Comparison of ENCODE assay signal across 8 cellular contexts in genomic region chr16:4414187-4414909, GRCh38. TPM values are rescaled to one million over a fixed set of nuclear protein-coding genes. Genes with fewer than 3 reads are reported as not detected.
DNase-seq lines count a peak whose midpoint lies in the region; ATAC-seq and TF ChIP-seq lines count a peak whose summit lies in the region.

No MANE protein-coding gene starts in this region.

- no peaks in the 10 kb centered on the region for H3K27me3 Mint-ChIP-seq in activated naive CD8-positive, alpha-beta T cell treated with anti-CD3 and anti-CD28 coated beads, Interleukin-2, amount 10 ng/mL, durations not matched to agents 7 days and 5 days

- peak; percentile 45 for ATAC-seq in HG02588 (IDR thresholded peaks at IDR 0.05; ENCODE audit: unreplicated experiment)
- ATAC-seq in activated naive CD8-positive, alpha-beta T cell treated with anti-CD3 and anti-CD28 coated beads, Interleukin-2, amount 10 ng/mL, durations not matched to agents 7 days and 5 days (ENCODE audit: low read depth), result peak; percentile 62

- TF ChIP-seq POLR2A in Peyer's patch (IDR thresholded peaks at IDR 0.05), result no peak

- H3K4me1 Mint-ChIP-seq in activated naive CD8-positive, alpha-beta T cell treated with anti-CD3 and anti-CD28 coated beads, Interleukin-2, amount 10 ng/mL, durations not matched to agents 7 days and 5 days, result peaks cover 27% of the 10 kb centered on the region

- H3K4me3 ChIP-seq in Peyer's patch, result peak overlapping the region in 1 of 4 donors; percentile 93

- peaks cover 25% of the 10 kb centered on the region for H3K36me3 Mint-ChIP-seq in activated naive CD8-positive, alpha-beta T cell treated with anti-CD3 and anti-CD28 coated beads, Interleukin-2, amount 10 ng/mL, durations not matched to agents 7 days and 5 days

- H3K4me3 Mint-ChIP-seq in activated naive CD8-positive, alpha-beta T cell treated with anti-CD3 and anti-CD28 coated beads, Interleukin-2, amount 10 ng/mL, durations not matched to agents 7 days and 5 days, result peak overlapping the region; percentile 92

- H3K27ac ChIP-seq in Peyer's patch, result peak overlapping the region; percentile 92 to 98 (median 96)

- POLR2A ChIA-PET in activated naive CD8-positive, alpha-beta T cell treated with anti-CD3 and anti-CD28 coated beads, Interleukin-2, amount 10 ng/mL, durations not matched to agents 7 days and 5 days (lab: Charles Lee), result interaction anchor here (0.7 to 4.2 kb wide), 11 partner anchors 12 to 318 kb away, joined by 3 to 41 read pairs (median 5); partner anchors contain the start of genes DNAJA3, HMOX2 and NMRAL1

- no peaks in the 10 kb centered on the region for H3K9me3 Mint-ChIP-seq in activated naive CD8-positive, alpha-beta T cell treated with anti-CD3 and anti-CD28 coated beads, Interleukin-2, amount 10 ng/mL, durations not matched to agents 7 days and 5 days

- H3K27me3 ChIP-seq in Peyer's patch, result no peaks in the 10 kb centered on the region

- DNase-seq in GM13977 (ENCODE audit: low spot score), result peak; percentile 95
- DNase-seq in Peyer's patch, result peak in 2 of 3 donors; percentile 83 to 87
- DNase-seq in activated naive CD8-positive, alpha-beta T cell treated with anti-CD3 and anti-CD28 coated beads, Interleukin-2, amount 10 ng/mL, durations not matched to agents 7 days and 5 days, result peak; percentile 64
- peak; percentile 61 to 84 (median 76) for DNase-seq in stimulated activated CD4-positive, alpha-beta T cell treated with anti-CD3 and anti-CD28 coated beads, TNF-alpha, amount 100 ng/mL, for 24 hours (ENCODE audit: low read depth in 3 of 3)
- no peak for DNase-seq in NCI-H524 treated with DMSO at 0.1 percent for 48 hours (lab: John Stamatoyannopoulos, UW)
- no peak for DNase-seq in RKO (ENCODE audit: low spot score)
- DNase-seq in C1 segment of cervical spinal cord (lab: John Stamatoyannopoulos, UW), result no peak

- peak overlapping the region; percentile 96 for H3K27ac Mint-ChIP-seq in activated naive CD8-positive, alpha-beta T cell treated with anti-CD3 and anti-CD28 coated beads, Interleukin-2, amount 10 ng/mL, durations not matched to agents 7 days and 5 days

- H3K4me1 ChIP-seq in Peyer's patch, result peaks cover 0 to 33% (median 7%) of the 10 kb centered on the region in 4 donors

- no peaks in the 10 kb centered on the region for H3K9me3 ChIP-seq in Peyer's patch

- in situ Hi-C loops in GM13977 (cut with MboI; ENCODE audit: low pct_unique_long_range_greater_than_20kb, low sequenced_read_pairs, unreplicated experiment), result no loop called here

- peaks cover 0 to 21% (median 0%) of the 10 kb centered on the region in 3 donors for H3K36me3 ChIP-seq in Peyer's patch

- TF ChIP-seq CTCF in GM13977 (IDR thresholded peaks at IDR 0.05; ENCODE audit: extremely low read depth, insufficient read depth, missing control alignments) (no peak), Peyer's patch (IDR thresholded peaks at IDR 0.05) (no peak)

RNA-seq across cellular contexts. Expression of gene CORO7, which starts 2.0 kb away (rescaled TPM):
- 100 to 1,000 TPM in 2 of 4 donors, 10 to 100 TPM in 2; 73.4 to 219 (median 110) TPM for total RNA-seq in Peyer's patch
- 100 to 1,000 TPM; 168 to 186 TPM for total RNA-seq in activated naive CD8-positive, alpha-beta T cell treated with anti-CD3 and anti-CD28 coated beads, Interleukin-2, amount 10 ng/mL, durations not matched to agents 7 days and 5 days

RNA-seq across cellular contexts. Expression of gene DNAJA3, which starts 11.3 kb away (rescaled TPM):
- 10 to 100 TPM; 51.4 to 70.1 (median 54.0) TPM for total RNA-seq in Peyer's patch
- total RNA-seq in activated naive CD8-positive, alpha-beta T cell treated with anti-CD3 and anti-CD28 coated beads, Interleukin-2, amount 10 ng/mL, durations not matched to agents 7 days and 5 days, result 10 to 100 TPM; 52.2 to 62.2 TPM

RNA-seq across cellular contexts. Expression of gene VASN, which starts 42.7 kb away (rescaled TPM):
- 10 to 100 TPM in 2 of 4 donors, 1 to 10 TPM in 2; 2.1 to 18.2 (median 8.4) TPM for total RNA-seq in Peyer's patch
- total RNA-seq in activated naive CD8-positive, alpha-beta T cell treated with anti-CD3 and anti-CD28 coated beads, Interleukin-2, amount 10 ng/mL, durations not matched to agents 7 days and 5 days, result under 1 TPM; 0.11 to 0.20 TPM

Comparison
In these comparisons a context has a peak if more than half of its experiments do, and no peak if none do; other contexts are left out.
1. DNase-seq: peak in GM13977 (single experiment), Peyer's patch (2 of 3), activated naive CD8-positive, alpha-beta T cell treated with anti-CD3 and anti-CD28 coated beads, Interleukin-2, amount 10 ng/mL, durations not matched to agents 7 days and 5 days (single experiment) and stimulated activated CD4-positive, alpha-beta T cell treated with anti-CD3 and anti-CD28 coated beads, TNF-alpha, amount 100 ng/mL, for 24 hours (3 of 3); none in NCI-H524 treated with DMSO at 0.1 percent for 48 hours (single experiment), RKO (single experiment) and C1 segment of cervical spinal cord (0 of 14).